ENCODE assay signal across 1 cellular context in the genomic region with DNA sequence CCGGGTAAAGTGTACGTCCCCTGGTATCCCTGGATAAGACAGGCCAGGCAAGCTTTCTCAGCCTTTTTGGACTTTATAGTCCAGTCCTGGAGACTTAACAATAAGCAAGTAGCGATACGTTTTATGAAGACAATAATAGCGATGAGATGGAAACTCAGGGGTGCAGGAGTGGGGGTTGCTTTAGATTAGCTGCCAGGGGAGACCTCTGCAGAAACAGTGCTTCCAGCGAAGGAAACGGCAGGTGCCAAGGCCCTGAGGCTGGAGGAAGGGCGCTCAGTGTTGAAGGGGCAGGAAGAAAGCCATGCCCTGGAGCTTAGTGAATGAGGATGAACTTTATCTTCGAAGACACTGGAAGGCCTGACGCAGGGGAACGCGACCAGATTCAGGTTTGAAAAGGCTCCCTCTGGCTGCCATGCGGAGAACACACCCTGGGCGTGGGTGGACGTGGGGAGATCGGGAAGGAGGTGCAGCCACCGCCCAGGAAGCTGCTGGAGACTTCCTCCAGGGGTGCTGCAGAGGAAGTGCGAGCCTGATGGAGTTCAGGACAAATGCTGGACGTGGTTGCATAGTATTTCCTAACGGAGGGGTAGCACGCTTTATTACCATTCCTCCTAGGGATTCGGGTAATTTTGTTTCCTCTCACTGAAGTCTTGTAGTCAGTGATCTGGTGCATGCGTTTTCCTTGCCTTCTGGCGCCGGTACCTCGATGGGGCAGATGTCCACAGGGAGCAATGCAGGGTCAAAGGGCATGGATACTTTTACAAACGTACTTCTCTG.
A peak's percentile ranks its signal among the peaks of the same experiment; 100 is the strongest.
TF ChIP-seq lines count a peak whose summit lies in the region.

No MANE protein-coding gene starts in this region.

TF ChIP-seq in HepG2, 621 proteins besides CTCF, POLR2A, EP300 and RAD21 (continued from another document and continues in another):
- TF ChIP-seq, protein P1, sequence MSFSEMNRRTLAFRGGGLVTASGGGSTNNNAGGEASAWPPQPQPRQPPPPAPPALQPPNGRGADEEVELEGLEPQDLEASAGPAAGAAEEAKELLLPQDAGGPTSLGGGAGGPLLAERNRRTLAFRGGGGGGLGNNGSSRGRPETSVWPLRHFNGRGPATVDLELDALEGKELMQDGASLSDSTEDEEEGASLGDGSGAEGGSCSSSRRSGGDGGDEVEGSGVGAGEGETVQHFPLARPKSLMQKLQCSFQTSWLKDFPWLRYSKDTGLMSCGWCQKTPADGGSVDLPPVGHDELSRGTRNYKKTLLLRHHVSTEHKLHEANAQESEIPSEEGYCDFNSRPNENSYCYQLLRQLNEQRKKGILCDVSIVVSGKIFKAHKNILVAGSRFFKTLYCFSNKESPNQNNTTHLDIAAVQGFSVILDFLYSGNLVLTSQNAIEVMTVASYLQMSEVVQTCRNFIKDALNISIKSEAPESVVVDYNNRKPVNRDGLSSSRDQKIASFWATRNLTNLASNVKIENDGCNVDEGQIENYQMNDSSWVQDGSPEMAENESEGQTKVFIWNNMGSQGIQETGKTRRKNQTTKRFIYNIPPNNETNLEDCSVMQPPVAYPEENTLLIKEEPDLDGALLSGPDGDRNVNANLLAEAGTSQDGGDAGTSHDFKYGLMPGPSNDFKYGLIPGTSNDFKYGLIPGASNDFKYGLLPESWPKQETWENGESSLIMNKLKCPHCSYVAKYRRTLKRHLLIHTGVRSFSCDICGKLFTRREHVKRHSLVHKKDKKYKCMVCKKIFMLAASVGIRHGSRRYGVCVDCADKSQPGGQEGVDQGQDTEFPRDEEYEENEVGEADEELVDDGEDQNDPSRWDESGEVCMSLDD (CRISPR knock-in tag; IDR thresholded peaks at IDR 0.05; ENCODE audit: borderline replicate concordance), result peak; percentile 30; the same call in 1 of the 2 replicates
- TF ChIP-seq RBFOX2 (IDR thresholded peaks at IDR 0.05; ENCODE audit: low read depth, low read length) (0 out of 2 replicates have a peak, but pooled peaks have one; percentile 20), IRX3 (CRISPR knock-in tag; IDR thresholded peaks at IDR 0.05; ENCODE audit: borderline replicate concordance, low read depth) (0 out of 2 replicates have a peak, but pooled peaks have one; percentile 28), CCDC6 (CRISPR knock-in tag; IDR thresholded peaks at IDR 0.05) (no peak), ONECUT2 (CRISPR knock-in tag; IDR thresholded peaks at IDR 0.05) (no peak), ZNF17 (CRISPR knock-in tag; IDR thresholded peaks at IDR 0.05) (no peak), ZNF772 (CRISPR knock-in tag; IDR thresholded peaks at IDR 0.05) (peak; percentile 58; the same call in 1 of the 2 replicates), TAF15 (IDR thresholded peaks at IDR 0.05; ENCODE audit: low read depth, low read length, poor library complexity, severe bottlenecking) (no peak), AKAP8 (CRISPR knock-in tag; IDR thresholded peaks at IDR 0.05) (no peak), ZNF761 (CRISPR knock-in tag; conservative IDR thresholded peaks at IDR 0.05) (no peak), THAP11 (CRISPR knock-in tag; IDR thresholded peaks at IDR 0.05) (peak; percentile 47; the same call in 1 of the 2 replicates), ZNF232 (CRISPR knock-in tag; IDR thresholded peaks at IDR 0.05; ENCODE audit: borderline replicate concordance) (peak; percentile 65; the same call in 1 of the 2 replicates), ZKSCAN5 (CRISPR knock-in tag; IDR thresholded peaks at IDR 0.05) (no peak), NFYC (CRISPR knock-in tag; IDR thresholded peaks at IDR 0.05) (no peak), ZNF841 (CRISPR knock-in tag; IDR thresholded peaks at IDR 0.05; ENCODE audit: borderline replicate concordance) (no peak; the same call in 1 of the 2 replicates), NCOA2 (CRISPR knock-in tag; IDR thresholded peaks at IDR 0.05) (no peak), LCORL (IDR thresholded peaks at IDR 0.05) (no peak), LCORL (CRISPR knock-in tag; IDR thresholded peaks at IDR 0.05) (0 out of 2 replicates have a peak, but pooled peaks have one; percentile 34), ZBTB7B (CRISPR knock-in tag; IDR thresholded peaks at IDR 0.05) (peak; percentile 31; the same call in 1 of the 2 replicates), KAT7 (CRISPR knock-in tag; IDR thresholded peaks at IDR 0.05; ENCODE audit: borderline replicate concordance) (0 out of 2 replicates have a peak, but pooled peaks have one; percentile 46), STAG1 (CRISPR knock-in tag; IDR thresholded peaks at IDR 0.05) (peak; percentile 60), ZNF33A (CRISPR knock-in tag; IDR thresholded peaks at IDR 0.05; ENCODE audit: borderline replicate concordance) (no peak), AGO1 (IDR thresholded peaks at IDR 0.05; ENCODE audit: low read depth, low read length, poor library complexity, severe bottlenecking) (no peak), ZNF138 (CRISPR knock-in tag; IDR thresholded peaks at IDR 0.05; ENCODE audit: low read depth) (no peak), SRY (CRISPR knock-in tag; IDR thresholded peaks at IDR 0.05) (no peak), TBX3 (IDR thresholded peaks at IDR 0.05; ENCODE audit: borderline replicate concordance) (no peak), ZNF337 (CRISPR knock-in tag; IDR thresholded peaks at IDR 0.05; ENCODE audit: borderline replicate concordance, low read depth) (no peak), ZNF790 (CRISPR knock-in tag; IDR thresholded peaks at IDR 0.05; ENCODE audit: borderline replicate concordance) (0 out of 2 replicates have a peak, but pooled peaks have one; percentile 52), ZNF30 (CRISPR knock-in tag; IDR thresholded peaks at IDR 0.05) (no peak), ARNT (IDR thresholded peaks at IDR 0.05) (no peak), RFX5 (IDR thresholded peaks at IDR 0.05; ENCODE audit: low read depth, low read length) (no peak), HES4 (CRISPR knock-in tag; IDR thresholded peaks at IDR 0.05; ENCODE audit: borderline replicate concordance) (no peak), ZNF616 (CRISPR knock-in tag; IDR thresholded peaks at IDR 0.05; ENCODE audit: low read depth) (peak; percentile 16; the same call in 1 of the 2 replicates), ZNF460 (CRISPR knock-in tag; IDR thresholded peaks at IDR 0.05; ENCODE audit: borderline replicate concordance) (no peak), MED8 (CRISPR knock-in tag; IDR thresholded peaks at IDR 0.05; ENCODE audit: insufficient replicate concordance) (no peak), ZNF431 (CRISPR knock-in tag; IDR thresholded peaks at IDR 0.05; ENCODE audit: borderline replicate concordance, low read depth) (no peak), ZNF556 (CRISPR knock-in tag; IDR thresholded peaks at IDR 0.05; ENCODE audit: borderline replicate concordance) (0 out of 2 replicates have a peak, but pooled peaks have one; percentile 74), KLF9 (CRISPR knock-in tag; IDR thresholded peaks at IDR 0.05; ENCODE audit: low read depth) (0 out of 2 replicates have a peak, but pooled peaks have one; percentile 43), ZFAT (CRISPR knock-in tag; conservative IDR thresholded peaks at IDR 0.05) (no peak), DMAP1 (CRISPR knock-in tag; IDR thresholded peaks at IDR 0.05) (peak; percentile 80), PHF8 (CRISPR knock-in tag; IDR thresholded peaks at IDR 0.05) (peak; percentile 39; the same call in 1 of the 2 replicates), BRD4 (CRISPR knock-in tag; IDR thresholded peaks at IDR 0.05) (no peak; the same call in 1 of the 2 replicates), ETV5 (CRISPR knock-in tag; IDR thresholded peaks at IDR 0.05; ENCODE audit: borderline replicate concordance) (peak; percentile 83; the same call in 1 of the 2 replicates), JARID2 (CRISPR knock-in tag; IDR thresholded peaks at IDR 0.05; ENCODE audit: insufficient replicate concordance) (no peak), TOE1 (CRISPR knock-in tag; IDR thresholded peaks at IDR 0.05) (no peak), FOXK2 (IDR thresholded peaks at IDR 0.05) (no peak), YY1 (IDR thresholded peaks at IDR 0.05; ENCODE audit: insufficient read depth, insufficient replicate concordance, low read depth, low read length) (no peak)
- TF ChIP-seq, protein P2, sequence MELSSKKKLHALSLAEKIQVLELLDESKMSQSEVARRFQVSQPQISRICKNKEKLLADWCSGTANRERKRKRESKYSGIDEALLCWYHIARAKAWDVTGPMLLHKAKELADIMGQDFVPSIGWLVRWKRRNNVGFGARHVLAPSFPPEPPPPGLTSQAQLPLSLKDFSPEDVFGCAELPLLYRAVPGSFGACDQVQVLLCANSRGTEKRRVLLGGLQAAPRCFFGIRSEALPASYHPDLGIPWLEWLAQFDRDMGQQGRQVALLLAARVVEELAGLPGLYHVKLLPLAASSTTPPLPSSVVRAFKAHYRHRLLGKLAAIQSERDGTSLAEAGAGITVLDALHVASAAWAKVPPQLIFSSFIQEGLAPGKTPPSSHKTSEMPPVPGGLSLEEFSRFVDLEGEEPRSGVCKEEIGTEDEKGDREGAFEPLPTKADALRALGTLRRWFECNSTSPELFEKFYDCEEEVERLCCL (CRISPR knock-in tag; IDR thresholded peaks at IDR 0.05; ENCODE audit: borderline replicate concordance), result no peak
- TF ChIP-seq, protein P3, sequence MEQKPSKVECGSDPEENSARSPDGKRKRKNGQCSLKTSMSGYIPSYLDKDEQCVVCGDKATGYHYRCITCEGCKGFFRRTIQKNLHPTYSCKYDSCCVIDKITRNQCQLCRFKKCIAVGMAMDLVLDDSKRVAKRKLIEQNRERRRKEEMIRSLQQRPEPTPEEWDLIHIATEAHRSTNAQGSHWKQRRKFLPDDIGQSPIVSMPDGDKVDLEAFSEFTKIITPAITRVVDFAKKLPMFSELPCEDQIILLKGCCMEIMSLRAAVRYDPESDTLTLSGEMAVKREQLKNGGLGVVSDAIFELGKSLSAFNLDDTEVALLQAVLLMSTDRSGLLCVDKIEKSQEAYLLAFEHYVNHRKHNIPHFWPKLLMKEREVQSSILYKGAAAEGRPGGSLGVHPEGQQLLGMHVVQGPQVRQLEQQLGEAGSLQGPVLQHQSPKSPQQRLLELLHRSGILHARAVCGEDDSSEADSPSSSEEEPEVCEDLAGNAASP (CRISPR knock-in tag; IDR thresholded peaks at IDR 0.05; ENCODE audit: borderline replicate concordance), result 0 out of 2 replicates have a peak, but pooled peaks have one; percentile 18
- TF ChIP-seq, protein P4, sequence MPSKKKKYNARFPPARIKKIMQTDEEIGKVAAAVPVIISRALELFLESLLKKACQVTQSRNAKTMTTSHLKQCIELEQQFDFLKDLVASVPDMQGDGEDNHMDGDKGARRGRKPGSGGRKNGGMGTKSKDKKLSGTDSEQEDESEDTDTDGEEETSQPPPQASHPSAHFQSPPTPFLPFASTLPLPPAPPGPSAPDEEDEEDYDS (CRISPR knock-in tag; IDR thresholded peaks at IDR 0.05), result peak; percentile 57; the same call in 1 of the 2 replicates
- TF ChIP-seq, protein P5, sequence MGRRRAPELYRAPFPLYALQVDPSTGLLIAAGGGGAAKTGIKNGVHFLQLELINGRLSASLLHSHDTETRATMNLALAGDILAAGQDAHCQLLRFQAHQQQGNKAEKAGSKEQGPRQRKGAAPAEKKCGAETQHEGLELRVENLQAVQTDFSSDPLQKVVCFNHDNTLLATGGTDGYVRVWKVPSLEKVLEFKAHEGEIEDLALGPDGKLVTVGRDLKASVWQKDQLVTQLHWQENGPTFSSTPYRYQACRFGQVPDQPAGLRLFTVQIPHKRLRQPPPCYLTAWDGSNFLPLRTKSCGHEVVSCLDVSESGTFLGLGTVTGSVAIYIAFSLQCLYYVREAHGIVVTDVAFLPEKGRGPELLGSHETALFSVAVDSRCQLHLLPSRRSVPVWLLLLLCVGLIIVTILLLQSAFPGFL (CRISPR knock-in tag; IDR thresholded peaks at IDR 0.05), result no peak
- TF ChIP-seq, protein P6, sequence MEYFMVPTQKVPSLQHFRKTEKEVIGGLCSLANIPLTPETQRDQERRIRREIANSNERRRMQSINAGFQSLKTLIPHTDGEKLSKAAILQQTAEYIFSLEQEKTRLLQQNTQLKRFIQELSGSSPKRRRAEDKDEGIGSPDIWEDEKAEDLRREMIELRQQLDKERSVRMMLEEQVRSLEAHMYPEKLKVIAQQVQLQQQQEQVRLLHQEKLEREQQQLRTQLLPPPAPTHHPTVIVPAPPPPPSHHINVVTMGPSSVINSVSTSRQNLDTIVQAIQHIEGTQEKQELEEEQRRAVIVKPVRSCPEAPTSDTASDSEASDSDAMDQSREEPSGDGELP (IDR thresholded peaks at IDR 0.05; ENCODE audit: borderline replicate concordance, low read depth), result no peak; the same call in 1 of the 2 replicates
- TF ChIP-seq, protein P7, sequence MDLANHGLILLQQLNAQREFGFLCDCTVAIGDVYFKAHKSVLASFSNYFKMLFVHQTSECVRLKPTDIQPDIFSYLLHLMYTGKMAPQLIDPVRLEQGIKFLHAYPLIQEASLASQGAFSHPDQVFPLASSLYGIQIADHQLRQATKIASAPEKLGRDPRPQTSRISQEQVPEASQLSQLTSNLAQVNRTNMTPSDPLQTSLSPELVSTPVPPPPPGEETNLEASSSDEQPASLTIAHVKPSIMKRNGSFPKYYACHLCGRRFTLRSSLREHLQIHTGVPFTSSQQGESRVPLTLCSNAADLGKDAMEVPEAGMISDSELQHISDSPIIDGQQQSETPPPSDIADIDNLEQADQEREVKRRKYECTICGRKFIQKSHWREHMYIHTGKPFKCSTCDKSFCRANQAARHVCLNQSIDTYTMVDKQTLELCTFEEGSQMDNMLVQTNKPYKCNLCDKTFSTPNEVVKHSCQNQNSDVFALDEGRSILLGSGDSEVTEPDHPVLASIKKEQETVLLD (CRISPR knock-in tag; IDR thresholded peaks at IDR 0.05; ENCODE audit: low read depth), result no peak
- TF ChIP-seq, protein P8, sequence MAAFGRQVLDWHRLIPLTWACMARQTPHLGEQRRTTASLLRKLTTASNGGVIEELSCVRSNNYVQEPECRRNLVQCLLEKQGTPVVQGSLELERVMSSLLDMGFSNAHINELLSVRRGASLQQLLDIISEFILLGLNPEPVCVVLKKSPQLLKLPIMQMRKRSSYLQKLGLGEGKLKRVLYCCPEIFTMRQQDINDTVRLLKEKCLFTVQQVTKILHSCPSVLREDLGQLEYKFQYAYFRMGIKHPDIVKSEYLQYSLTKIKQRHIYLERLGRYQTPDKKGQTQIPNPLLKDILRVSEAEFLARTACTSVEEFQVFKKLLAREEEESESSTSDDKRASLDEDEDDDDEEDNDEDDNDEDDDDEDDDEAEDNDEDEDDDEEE (CRISPR knock-in tag; IDR thresholded peaks at IDR 0.05), result no peak
- TF ChIP-seq, protein P9, sequence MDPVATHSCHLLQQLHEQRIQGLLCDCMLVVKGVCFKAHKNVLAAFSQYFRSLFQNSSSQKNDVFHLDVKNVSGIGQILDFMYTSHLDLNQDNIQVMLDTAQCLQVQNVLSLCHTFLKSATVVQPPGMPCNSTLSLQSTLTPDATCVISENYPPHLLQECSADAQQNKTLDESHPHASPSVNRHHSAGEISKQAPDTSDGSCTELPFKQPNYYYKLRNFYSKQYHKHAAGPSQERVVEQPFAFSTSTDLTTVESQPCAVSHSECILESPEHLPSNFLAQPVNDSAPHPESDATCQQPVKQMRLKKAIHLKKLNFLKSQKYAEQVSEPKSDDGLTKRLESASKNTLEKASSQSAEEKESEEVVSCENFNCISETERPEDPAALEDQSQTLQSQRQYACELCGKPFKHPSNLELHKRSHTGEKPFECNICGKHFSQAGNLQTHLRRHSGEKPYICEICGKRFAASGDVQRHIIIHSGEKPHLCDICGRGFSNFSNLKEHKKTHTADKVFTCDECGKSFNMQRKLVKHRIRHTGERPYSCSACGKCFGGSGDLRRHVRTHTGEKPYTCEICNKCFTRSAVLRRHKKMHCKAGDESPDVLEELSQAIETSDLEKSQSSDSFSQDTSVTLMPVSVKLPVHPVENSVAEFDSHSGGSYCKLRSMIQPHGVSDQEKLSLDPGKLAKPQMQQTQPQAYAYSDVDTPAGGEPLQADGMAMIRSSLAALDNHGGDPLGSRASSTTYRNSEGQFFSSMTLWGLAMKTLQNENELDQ (CRISPR knock-in tag; IDR thresholded peaks at IDR 0.05; ENCODE audit: borderline replicate concordance), result no peak
